In genomic region chr1:178048883-178049282, GRCh38 we compare ENCODE assay signal across 26 cellular contexts. TPM values are rescaled to one million over a fixed set of nuclear protein-coding genes. Genes with fewer than 3 reads are reported as not detected.
"Had no signal": no experiment of that assay in that cellular context is flagged by ENCODE, and none has a peak within 500 bp of the region (broad histone marks: within the 10 kb centered on the region; RNA-seq: fewer than 3 reads in every experiment).

No MANE protein-coding gene starts in this region.

- H3K9me3 Mint-ChIP-seq: activated CD4-positive, alpha-beta T cell treated with anti-CD3 and anti-CD28 coated beads, Interleukin-2, amount 10 ng/mL, durations not matched to agents 24 days and 14 days; activated naive CD8-positive, alpha-beta T cell treated with anti-CD3 and anti-CD28 coated beads, Interleukin-2, amount 50 U/mL, for 24 hours; activated T-helper 1 cell treated with anti-CD3 and anti-CD28 coated beads, Interleukin-12 subunit alpha, Interleukin-12 subunit beta, Interleukin-2, Interleukin-4 antibody, amounts not matched to agents 30 ng/mL and 10 ng/mL and 1 ng/mL, durations not matched to agents 14 hours and 24 hours and 36 hours; memory B cell; nephron; stimulated activated memory B cell treated with anti-CD40 and anti-IgM and Interleukin-4, amounts not matched to agents 10 μg/mL and 1 μg/mL and 100 μg/mL, for 72 hours; T-helper 2 cell treated with Interferon-gamma antibody and Interleukin-4, amounts not matched to agents 5 μg/mL and 100 μg/mL, for 36 hours had no signal

- H3K4me3 Mint-ChIP-seq: activated CD4-positive, alpha-beta T cell treated with anti-CD3 and anti-CD28 coated beads, Interleukin-2, amount 10 ng/mL, durations not matched to agents 24 days and 14 days; activated CD8-positive, alpha-beta T cell treated with anti-CD3 and anti-CD28 coated beads, Interleukin-2, amount 10 ng/mL, durations not matched to agents 7 days and 5 days; activated naive CD8-positive, alpha-beta T cell treated with anti-CD3 and anti-CD28 coated beads, Interleukin-2, amount 50 U/mL, for 24 hours; activated T-helper 1 cell treated with anti-CD3 and anti-CD28 coated beads, Interleukin-12 subunit alpha, Interleukin-12 subunit beta, Interleukin-2, Interleukin-4 antibody, amounts not matched to agents 30 ng/mL and 10 ng/mL and 1 ng/mL, durations not matched to agents 14 hours and 24 hours and 36 hours; memory B cell; nephron; stimulated activated memory B cell treated with anti-CD40 and anti-IgM and Interleukin-4, amounts not matched to agents 10 μg/mL and 1 μg/mL and 100 μg/mL, for 72 hours; T-helper 2 cell treated with Interferon-gamma antibody and Interleukin-4, amounts not matched to agents 5 μg/mL and 100 μg/mL, for 36 hours had no signal

- H3K9me3 ChIP-seq: body of pancreas, gastrocnemius medialis, transverse colon, uterus had no signal

- H3K27me3 Mint-ChIP-seq: activated CD4-positive, alpha-beta T cell treated with anti-CD3 and anti-CD28 coated beads, Interleukin-2, amount 10 ng/mL, durations not matched to agents 24 days and 14 days; activated naive CD8-positive, alpha-beta T cell treated with anti-CD3 and anti-CD28 coated beads, Interleukin-2, amount 50 U/mL, for 24 hours had no signal

- FAIRE-seq: islet of Langerhans, small intestine had no signal

- H3K36me3 Mint-ChIP-seq: memory B cell; stimulated activated memory B cell treated with anti-CD40 and anti-IgM and Interleukin-4, amounts not matched to agents 10 μg/mL and 1 μg/mL and 100 μg/mL, for 72 hours had no signal

- DNase-seq: activated CD4-positive, alpha-beta T cell treated with anti-CD3 and anti-CD28 coated beads, Interleukin-2, amount 10 ng/mL, durations not matched to agents 24 days and 14 days; activated CD8-positive, alpha-beta T cell treated with anti-CD3 and anti-CD28 coated beads, Interleukin-2, amount 10 ng/mL, durations not matched to agents 7 days and 5 days; activated gamma-delta T cell; activated naive CD4-positive, alpha-beta T cell treated with anti-CD3 and anti-CD28 coated beads, Interleukin-2, amount 50 U/mL, for 16 hours; activated naive CD8-positive, alpha-beta T cell treated with anti-CD3 and anti-CD28 coated beads, Interleukin-2, amount 50 U/mL, for 24 hours; anterior cingulate cortex; body of pancreas; central memory CD4-positive, alpha-beta T cell; dermis blood vessel endothelial cell; effector CD8-positive, alpha-beta T cell; gastrocnemius medialis; small intestine; stimulated activated CD4-positive, alpha-beta T cell treated with anti-CD3 and anti-CD28 coated beads, Interleukin-15, amount 100 ng/mL, for 24 hours; stomach; transverse colon; uterus had no signal

- H3K4me1 Mint-ChIP-seq: activated CD4-positive, alpha-beta T cell treated with anti-CD3 and anti-CD28 coated beads, Interleukin-2, amount 10 ng/mL, durations not matched to agents 24 days and 14 days; activated naive CD8-positive, alpha-beta T cell treated with anti-CD3 and anti-CD28 coated beads, Interleukin-2, amount 50 U/mL, for 24 hours; memory B cell; stimulated activated memory B cell treated with anti-CD40 and anti-IgM and Interleukin-4, amounts not matched to agents 10 μg/mL and 1 μg/mL and 100 μg/mL, for 72 hours had no signal

- ATAC-seq: activated CD4-positive, CD25-positive, alpha-beta regulatory T cell treated with anti-CD3 and anti-CD28 coated beads, Interleukin-2, amount 50 U/mL, for 24 hours; activated CD8-positive, alpha-beta T cell treated with anti-CD3 and anti-CD28 coated beads, Interleukin-2, amount 10 ng/mL, durations not matched to agents 7 days and 5 days; activated naive CD8-positive, alpha-beta T cell treated with anti-CD3 and anti-CD28 coated beads, Interleukin-2, amount 50 U/mL, for 24 hours; body of pancreas; gastrocnemius medialis; sciatic nerve; stimulated activated memory B cell treated with anti-CD40 and anti-IgM and Interleukin-4, amounts not matched to agents 10 μg/mL and 1 μg/mL and 100 μg/mL, for 72 hours had no signal

- H3K27ac Mint-ChIP-seq: activated CD4-positive, alpha-beta T cell treated with anti-CD3 and anti-CD28 coated beads, Interleukin-2, amount 10 ng/mL, durations not matched to agents 24 days and 14 days; activated CD8-positive, alpha-beta T cell treated with anti-CD3 and anti-CD28 coated beads, Interleukin-2, amount 10 ng/mL, durations not matched to agents 7 days and 5 days; activated naive CD8-positive, alpha-beta T cell treated with anti-CD3 and anti-CD28 coated beads, Interleukin-2, amount 50 U/mL, for 24 hours; activated T-helper 1 cell treated with anti-CD3 and anti-CD28 coated beads, Interleukin-12 subunit alpha, Interleukin-12 subunit beta, Interleukin-2, Interleukin-4 antibody, amounts not matched to agents 30 ng/mL and 10 ng/mL and 1 ng/mL, durations not matched to agents 14 hours and 24 hours and 36 hours; memory B cell; nephron; stimulated activated memory B cell treated with anti-CD40 and anti-IgM and Interleukin-4, amounts not matched to agents 10 μg/mL and 1 μg/mL and 100 μg/mL, for 72 hours; T-helper 2 cell treated with Interferon-gamma antibody and Interleukin-4, amounts not matched to agents 5 μg/mL and 100 μg/mL, for 36 hours had no signal

- H3K9ac ChIP-seq: parathyroid adenoma had no signal

- H3K4me1 ChIP-seq: parathyroid adenoma, uterus had no signal

- H3K36me3 ChIP-seq: gastrocnemius medialis, stomach, transverse colon, uterus had no signal

- H2AFZ ChIP-seq: parathyroid adenoma had no signal

- H3K4me3 ChIP-seq: body of pancreas, gastrocnemius medialis, stomach, transverse colon, uterus had no signal

- H3K27ac ChIP-seq: body of pancreas, gastrocnemius medialis, parathyroid adenoma, stomach, transverse colon, uterus, VCaP had no signal

- H3K27me3 ChIP-seq: body of pancreas, gastrocnemius medialis, stomach, transverse colon, uterus had no signal

- H3K79me2 ChIP-seq: parathyroid adenoma had no signal

RNA-seq across cellular contexts. Expression of gene RASAL2, which starts 45.0 kb away (rescaled TPM):
- total RNA-seq: activated CD4-positive, alpha-beta T cell treated with anti-CD3 and anti-CD28 coated beads, Interleukin-2, amount 10 ng/mL, durations not matched to agents 24 days and 14 days; activated CD8-positive, alpha-beta T cell treated with anti-CD3 and anti-CD28 coated beads, Interleukin-2, amount 10 ng/mL, durations not matched to agents 7 days and 5 days; activated T-helper 1 cell treated with anti-CD3 and anti-CD28 coated beads, Interleukin-12 subunit alpha, Interleukin-12 subunit beta, Interleukin-2, Interleukin-4 antibody, amounts not matched to agents 30 ng/mL and 10 ng/mL and 1 ng/mL, durations not matched to agents 14 hours and 24 hours and 36 hours had no signal
